In the genomic region with DNA sequence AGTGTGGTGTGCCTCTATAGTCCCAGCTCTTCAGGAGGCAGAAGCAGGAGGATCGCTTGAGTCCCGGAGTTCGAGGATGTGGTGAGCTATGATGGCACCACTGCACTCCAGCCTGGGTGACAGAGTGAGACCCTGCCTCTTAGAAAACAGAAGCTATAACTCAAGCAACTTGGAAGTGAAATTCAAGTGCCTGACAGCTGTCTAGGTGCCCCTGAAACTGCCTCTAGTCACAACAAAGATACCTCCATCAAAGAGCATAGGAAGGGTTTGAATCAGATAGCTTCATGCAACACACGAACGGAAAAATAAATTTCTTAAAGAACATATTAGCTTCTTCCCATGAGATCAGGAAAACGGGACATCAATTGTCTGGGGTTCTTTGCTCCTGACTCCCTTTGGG, we compare ENCODE assay signal across 13 cellular contexts. TPM values are rescaled to one million over a fixed set of nuclear protein-coding genes. Genes with fewer than 3 reads are reported as not detected.
DNase-seq lines count a peak whose midpoint lies in the region; ATAC-seq and TF ChIP-seq lines count a peak whose summit lies in the region.
"Had no signal": no experiment of that assay in that cellular context is flagged by ENCODE, and none has a peak within 500 bp of the region (broad histone marks: within the 10 kb centered on the region; RNA-seq: fewer than 3 reads in every experiment).

No MANE protein-coding gene starts in this region.

- no peak for DNase-seq in CD8-positive, alpha-beta memory T cell
- no peak for DNase-seq in activated naive CD8-positive, alpha-beta T cell treated with anti-CD3 and anti-CD28 coated beads, Interleukin-2, amount 10 ng/mL, durations not matched to agents 7 days and 5 days
- no peak for DNase-seq in naive thymus-derived CD8-positive, alpha-beta T cell
- DNase-seq in NCI-H345 treated with DMSO at 0.1 percent for 48 hours (lab: John Stamatoyannopoulos, UW; ENCODE audit: unreplicated experiment), result no peak
- DNase-seq in left ventricle myocardium superior, result no peak
- DNase-seq in ascending aorta (ENCODE audit: low spot score in 2 of 2), result no peak
- DNase-seq: GOT3, NCI-H1417 treated with DMSO at 0.1 percent for 48 hours, NCI-H748 treated with DMSO at 0.1 percent for 48 hours had no signal

- POLR2A ChIA-PET in CD8-positive, alpha-beta memory T cell (lab: Charles Lee), result no interaction called here
- POLR2A ChIA-PET in activated naive CD8-positive, alpha-beta T cell treated with anti-CD3 and anti-CD28 coated beads, Interleukin-2, amount 10 ng/mL, durations not matched to agents 7 days and 5 days (lab: Charles Lee), result no interaction called here
- POLR2A ChIA-PET in naive thymus-derived CD8-positive, alpha-beta T cell (lab: Charles Lee), result interaction anchor here (0.6 kb wide), 1 partner anchor 392 kb away, joined by 5 read pairs; no protein-coding TSS in a partner anchor

- 78% methylated on average over 6 of the region's 6 CpGs for WGBS in HUES64

- no peak for TF ChIP-seq CTCF in ascending aorta (IDR thresholded peaks at IDR 0.05)

- no peak overlapping the region for H3K27ac ChIP-seq in CD8-positive, alpha-beta memory T cell (ENCODE audit: low read depth, low read length)
- H3K27ac ChIP-seq in HUES64 (ENCODE audit: low read depth, low read length) (no peak overlapping the region), ascending aorta (no peak overlapping the region)
- H3K27ac ChIP-seq: SK-N-MC, tibial nerve had no signal

- intact Hi-C loops in left ventricle myocardium superior (cut with micrococcal nuclease) (no loop called here), ascending aorta (cut with DNase I) (no loop called here)

- no peak overlapping the region for H3K9ac ChIP-seq in HUES64 (ENCODE audit: low read depth, low read length)

- H3K27me3 Mint-ChIP-seq in CD8-positive, alpha-beta memory T cell, result peaks cover 8% of the 10 kb centered on the region in 2 donors
- H3K27me3 Mint-ChIP-seq in activated naive CD8-positive, alpha-beta T cell treated with anti-CD3 and anti-CD28 coated beads, Interleukin-2, amount 10 ng/mL, durations not matched to agents 7 days and 5 days, result peaks cover 66% of the 10 kb centered on the region
- H3K27me3 Mint-ChIP-seq in naive thymus-derived CD8-positive, alpha-beta T cell, result peaks cover 12 to 54% (median 29%) of the 10 kb centered on the region in 5 donors

- H3K36me3 Mint-ChIP-seq in CD8-positive, alpha-beta memory T cell, result peaks cover 0 to 7% (median 0%) of the 10 kb centered on the region in 3 donors
- H3K36me3 Mint-ChIP-seq in activated naive CD8-positive, alpha-beta T cell treated with anti-CD3 and anti-CD28 coated beads, Interleukin-2, amount 10 ng/mL, durations not matched to agents 7 days and 5 days, result no peaks in the 10 kb centered on the region
- H3K36me3 Mint-ChIP-seq in naive thymus-derived CD8-positive, alpha-beta T cell, result no peaks in the 10 kb centered on the region

- CTCF ChIA-PET in CD8-positive, alpha-beta memory T cell (lab: Charles Lee), result interaction anchor here (0.9 to 3.1 kb wide), 6 partner anchors 13 to 108 kb away, joined by 3 to 13 read pairs (median 5); no protein-coding TSS in a partner anchor

- H3K9me3 ChIP-seq in CD8-positive, alpha-beta memory T cell (ENCODE audit: low read length), result no peaks in the 10 kb centered on the region
- H3K9me3 ChIP-seq in HUES64 (ENCODE audit: insufficient read depth, low read depth, low read length), result no peaks in the 10 kb centered on the region
- no peaks in the 10 kb centered on the region for H3K9me3 ChIP-seq in ascending aorta

- peak overlapping the region; percentile 78 to 88 (median 86) for H3K4me3 Mint-ChIP-seq in CD8-positive, alpha-beta memory T cell
- peak overlapping the region; percentile 77 for H3K4me3 Mint-ChIP-seq in activated naive CD8-positive, alpha-beta T cell treated with anti-CD3 and anti-CD28 coated beads, Interleukin-2, amount 10 ng/mL, durations not matched to agents 7 days and 5 days
- peak overlapping the region; percentile 72 to 86 (median 80) for H3K4me3 Mint-ChIP-seq in naive thymus-derived CD8-positive, alpha-beta T cell

- H3K36me3 ChIP-seq in CD8-positive, alpha-beta memory T cell (ENCODE audit: insufficient read depth, low read length), result no peaks in the 10 kb centered on the region
- no peaks in the 10 kb centered on the region for H3K36me3 ChIP-seq in HUES64 (ENCODE audit: insufficient read depth, low read length)
- no peaks in the 10 kb centered on the region for H3K36me3 ChIP-seq in ascending aorta
- H3K36me3 ChIP-seq: tibial nerve had no signal

- no peak overlapping the region for H3K4me3 ChIP-seq in CD8-positive, alpha-beta memory T cell (ENCODE audit: low read length)
- H3K4me3 ChIP-seq in HUES64 (ENCODE audit: low read length) (peak overlapping the region; percentile 70; the same call in 1 of the 2 replicates), ascending aorta (no peak overlapping the region)

- peaks cover 4% of the 10 kb centered on the region for H3K4me1 ChIP-seq in CD8-positive, alpha-beta memory T cell (ENCODE audit: insufficient read depth, low read length)
- H3K4me1 ChIP-seq in HUES64 (ENCODE audit: insufficient read depth, low read length) (no peaks in the 10 kb centered on the region), ascending aorta (no peaks in the 10 kb centered on the region)

- H3K27ac Mint-ChIP-seq in CD8-positive, alpha-beta memory T cell, result peak overlapping the region in 4 of 8 donors; percentile 52 to 82 (median 63)
- no peak overlapping the region for H3K27ac Mint-ChIP-seq in activated naive CD8-positive, alpha-beta T cell treated with anti-CD3 and anti-CD28 coated beads, Interleukin-2, amount 10 ng/mL, durations not matched to agents 7 days and 5 days
- no peak overlapping the region for H3K27ac Mint-ChIP-seq in naive thymus-derived CD8-positive, alpha-beta T cell

- no peak for ATAC-seq in activated naive CD8-positive, alpha-beta T cell treated with anti-CD3 and anti-CD28 coated beads, Interleukin-2, amount 10 ng/mL, durations not matched to agents 7 days and 5 days (ENCODE audit: low read depth)
- ATAC-seq in naive thymus-derived CD8-positive, alpha-beta T cell, result no peak
- ATAC-seq in GM18858 (IDR thresholded peaks at IDR 0.05; ENCODE audit: unreplicated experiment), result no peak
- no peak for ATAC-seq in left ventricle myocardium superior

- peaks cover 13 to 30% (median 23%) of the 10 kb centered on the region in 3 donors for H3K4me1 Mint-ChIP-seq in CD8-positive, alpha-beta memory T cell
- peaks cover 7% of the 10 kb centered on the region for H3K4me1 Mint-ChIP-seq in activated naive CD8-positive, alpha-beta T cell treated with anti-CD3 and anti-CD28 coated beads, Interleukin-2, amount 10 ng/mL, durations not matched to agents 7 days and 5 days
- H3K4me1 Mint-ChIP-seq in naive thymus-derived CD8-positive, alpha-beta T cell, result peaks cover 8 to 58% (median 12%) of the 10 kb centered on the region in 4 donors

- H3K27me3 ChIP-seq in CD8-positive, alpha-beta memory T cell (ENCODE audit: insufficient read depth, low read length, poor library complexity, severe bottlenecking), result no peaks in the 10 kb centered on the region
- H3K27me3 ChIP-seq in HUES64 (ENCODE audit: insufficient read depth, low read length), result peaks cover 51% of the 10 kb centered on the region
- H3K27me3 ChIP-seq in ascending aorta, result peaks cover 6% of the 10 kb centered on the region

- H3K9me3 Mint-ChIP-seq in CD8-positive, alpha-beta memory T cell, result no peaks in the 10 kb centered on the region
- H3K9me3 Mint-ChIP-seq in activated naive CD8-positive, alpha-beta T cell treated with anti-CD3 and anti-CD28 coated beads, Interleukin-2, amount 10 ng/mL, durations not matched to agents 7 days and 5 days, result no peaks in the 10 kb centered on the region
- H3K9me3 Mint-ChIP-seq in naive thymus-derived CD8-positive, alpha-beta T cell, result no peaks in the 10 kb centered on the region

RNA-seq across cellular contexts. Expression of a gene that starts 0.9 kb away (rescaled TPM):
- 10 to 100 TPM; 14.2 to 16.2 TPM for total RNA-seq in CD8-positive, alpha-beta memory T cell
- polyA plus RNA-seq in CD8-positive, alpha-beta memory T cell, result 5.4 TPM
- polyA plus RNA-seq in HUES64 (2013, experiment 1 of 2), result 3.0 TPM
- 4.2 TPM for polyA plus RNA-seq in HUES64 (2013, experiment 2 of 2)
- 10 to 100 TPM; 13.5 to 15.2 TPM for total RNA-seq in activated naive CD8-positive, alpha-beta T cell treated with anti-CD3 and anti-CD28 coated beads, Interleukin-2, amount 10 ng/mL, durations not matched to agents 7 days and 5 days
- 10 to 100 TPM; 12.1 to 12.5 TPM for total RNA-seq in naive thymus-derived CD8-positive, alpha-beta T cell
- polyA plus RNA-seq in naive thymus-derived CD8-positive, alpha-beta T cell, result 1 to 10 TPM in 1 of 3 donors, under 1 TPM in 2; 0.11 to 8.7 (median 0.19) TPM
- total RNA-seq in left ventricle myocardium superior (5.2 TPM), ascending aorta (34.2 TPM)
